ENCODE assay signal across 1 cellular context in the genomic region with DNA sequence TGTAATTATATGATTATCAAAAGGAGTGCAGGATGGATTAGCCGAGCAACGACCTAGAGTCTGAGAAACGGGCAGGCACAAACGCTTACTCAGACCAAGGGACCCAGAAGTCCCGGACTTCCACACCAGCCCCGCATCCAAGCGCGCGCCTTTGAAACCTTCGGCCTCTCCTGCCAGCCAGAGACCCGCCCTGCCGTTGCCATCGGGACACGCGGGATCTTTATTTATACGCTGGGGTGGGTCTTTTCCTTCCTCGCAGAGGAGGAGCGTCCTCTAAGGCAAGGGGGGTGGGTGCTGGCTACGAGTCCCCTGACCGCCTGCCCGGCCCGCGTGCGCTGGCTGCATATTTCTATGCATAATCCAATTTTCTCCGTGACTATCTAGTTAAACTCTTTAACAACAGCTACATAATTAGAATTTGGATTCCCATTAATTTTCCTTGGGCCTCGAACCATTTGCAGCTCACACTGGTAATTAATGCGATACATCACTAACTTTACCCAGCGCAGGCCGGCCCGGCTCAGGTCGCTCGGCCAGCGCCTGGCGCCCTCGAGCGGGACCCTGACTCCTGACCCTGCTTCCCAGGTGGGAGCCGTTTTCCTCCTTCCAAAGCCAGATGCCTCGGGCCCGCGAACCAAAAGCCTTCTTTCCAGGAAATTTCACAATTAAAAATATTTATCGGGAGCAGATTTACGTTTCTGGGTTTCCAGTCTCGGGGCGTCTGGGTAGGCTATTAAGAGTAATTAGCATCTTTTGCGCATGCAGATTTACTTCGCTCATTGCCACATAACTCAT.
TF ChIP-seq lines count a peak whose summit lies in the region.

No MANE protein-coding gene starts in this region.

TF ChIP-seq in H1, 55 proteins besides CTCF, POLR2A, EP300 and RAD21:
- peak; percentile 14; the same call in 1 of the 2 replicates for TF ChIP-seq SUZ12 (IDR thresholded peaks at IDR 0.05; ENCODE audit: low read length)
- TF ChIP-seq RNF2 (IDR thresholded peaks at IDR 0.05; ENCODE audit: borderline replicate concordance, low read depth, low read length, missing control alignments, poor library complexity, severe bottlenecking): peak; percentile 73
- TF ChIP-seq EZH2 (IDR thresholded peaks at IDR 0.05; ENCODE audit: low read depth, low read length, severe bottlenecking): peak; percentile 9
- no peak for TF ChIP-seq CHD1 (IDR thresholded peaks at IDR 0.05; ENCODE audit: low read depth, low read length)
- no peak for TF ChIP-seq CBX8 (IDR thresholded peaks at IDR 0.05; ENCODE audit: borderline replicate concordance, low read depth, low read length)
- no peak for TF ChIP-seq MAFK (IDR thresholded peaks at IDR 0.05; ENCODE audit: low read depth, low read length)
- TF ChIP-seq SIN3A (conservative IDR thresholded peaks at IDR 0.05 in 1 of 2, IDR thresholded peaks at IDR 0.05 in 1 of 2; ENCODE audit: low read depth in 1 of 2, low read length in 2 of 2): no peak
